ENCODE assay signal across 16 cellular contexts in the genomic region with DNA sequence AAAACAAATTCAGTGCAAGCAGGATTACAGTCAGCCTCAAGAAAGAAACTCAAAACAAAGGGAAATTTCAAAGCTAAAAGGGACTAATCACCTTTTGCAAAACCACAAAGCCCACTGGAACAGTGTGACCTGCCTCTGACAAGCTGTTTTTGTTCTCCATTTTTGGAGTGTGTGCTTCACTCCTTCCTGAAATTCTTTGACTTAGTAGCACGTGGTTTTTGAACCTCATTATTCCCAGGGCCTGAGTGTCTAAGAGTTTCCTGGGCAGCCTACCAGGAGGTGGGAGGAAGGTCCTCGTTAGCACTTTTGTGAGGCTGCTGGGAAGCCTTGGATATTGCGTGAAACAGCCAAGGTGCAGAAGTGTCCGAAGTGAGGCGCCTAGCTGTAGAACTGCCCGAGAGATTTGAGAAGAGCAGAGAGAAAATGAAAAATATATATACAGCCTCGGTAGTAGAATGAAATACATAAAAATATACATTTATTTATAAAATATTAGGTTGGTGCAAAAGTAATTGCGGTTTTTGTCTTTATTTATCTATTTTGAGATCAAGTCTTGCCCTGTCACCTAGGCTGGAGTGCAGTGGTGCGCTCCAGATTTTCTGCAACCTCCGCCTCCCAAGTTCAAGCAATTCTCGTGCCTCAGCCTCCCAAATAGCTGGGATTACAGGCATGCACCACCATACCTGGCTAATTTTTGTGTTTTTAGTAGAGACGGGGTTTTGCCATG.
DNase-seq lines count a peak whose midpoint lies in the region; ATAC-seq, FAIRE-seq and TF ChIP-seq lines count a peak whose summit lies in the region.
"Had no signal": no experiment of that assay in that cellular context is flagged by ENCODE, and none has a peak within 500 bp of the region (broad histone marks: within the 10 kb centered on the region; RNA-seq: fewer than 3 reads in every experiment).

No MANE protein-coding gene starts in this region.

- no peak for DNase-seq in IMR-90
- DNase-seq in astrocyte of the hippocampus (ENCODE audit: low read depth, low spot score): peak; percentile 80
- peak; percentile 31 for DNase-seq in kidney epithelial cell (ENCODE audit: low read depth)
- DNase-seq in superior temporal gyrus (ENCODE audit: extremely low spot score): peak; percentile 24
- no peak for DNase-seq in urothelium cell line (ENCODE audit: low spot score)
- DNase-seq in DMS114 treated with DMSO at 0.1 percent for 48 hours (lab: John Stamatoyannopoulos, UW; ENCODE audit: unreplicated experiment): no peak
- no peak for DNase-seq in transverse colon
- DNase-seq: aorta, DMS53, GOT3, NCI-H1417 treated with DMSO at 0.1 percent for 48 hours, NCI-H446, SW 1271 had no signal

- no peak for TF ChIP-seq EP300 in transverse colon (IDR thresholded peaks at IDR 0.05; ENCODE audit: low read depth)

- H2BK5ac ChIP-seq in IMR-90 (ENCODE audit: low read depth, low read length, poor library complexity, severe bottlenecking): no peak overlapping the region

- POLR2A ChIA-PET in IMR-90 (lab: Charles Lee; ENCODE audit: unreplicated experiment): no interaction called here

- TF ChIP-seq POLR2A in IMR-90 (IDR thresholded peaks at IDR 0.05; ENCODE audit: low read depth, low read length) (no peak), transverse colon (IDR thresholded peaks at IDR 0.05) (no peak)

- no peak overlapping the region for H2BK20ac ChIP-seq in IMR-90 (ENCODE audit: low read depth, low read length)

- H4K8ac ChIP-seq in IMR-90 (ENCODE audit: low read depth in 2 of 2, low read length in 2 of 2): no peak overlapping the region

- H3K4ac ChIP-seq in IMR-90 (ENCODE audit: low read depth, low read length): no peak overlapping the region

- ATAC-seq in IMR-90 (ENCODE audit: low read depth): no peak
- ATAC-seq: Panc1 had no signal

- BruUV-seq in IMR-90 (replicated peaks; lab: Mats Ljungman, UMichigan): no TSS peak

- no peak overlapping the region for H2AK5ac ChIP-seq in IMR-90 (ENCODE audit: low read depth, low read length)

- no peak overlapping the region for H3K4me3 ChIP-seq in IMR-90 (ENCODE audit: insufficient read depth, low read depth, low read length)
- H3K4me3 ChIP-seq in kidney epithelial cell (ENCODE audit: low read depth, low read length): no peak overlapping the region
- H3K4me3 ChIP-seq in transverse colon: no peak overlapping the region
- H3K4me3 ChIP-seq: lung, upper lobe of left lung had no signal

- H3K23ac ChIP-seq in IMR-90 (ENCODE audit: low read depth, low read length): no peak overlapping the region

- H3K9me3 ChIP-seq in IMR-90 (ENCODE audit: control insufficient read depth, insufficient read depth, low read length) (no peaks in the 10 kb centered on the region), transverse colon (no peaks in the 10 kb centered on the region)

- H3K36me3 ChIP-seq in IMR-90 (ENCODE audit: control insufficient read depth, insufficient read depth, low read length) (peaks cover 9% of the 10 kb centered on the region), kidney epithelial cell (ENCODE audit: control insufficient read depth, insufficient read depth, low read length) (no peaks in the 10 kb centered on the region), transverse colon (no peaks in the 10 kb centered on the region)

- peaks cover 4% of the 10 kb centered on the region; the same call in 1 of the 2 replicates for H3K9me1 ChIP-seq in IMR-90 (ENCODE audit: insufficient read depth, low read length)

- H3K56ac ChIP-seq in IMR-90 (ENCODE audit: extremely low read depth, insufficient read depth, low read length): no peak overlapping the region

- intact Hi-C loops in IMR-90 (cut with micrococcal nuclease) (loop anchor here (5.0 kb wide), 1 partner anchor 431 kb away; the partner anchor contains the start of gene FBXL7), transverse colon (cut with DNase I; ENCODE audit: low total_unique reads) (no loop called here)

- no peak overlapping the region for H3K18ac ChIP-seq in IMR-90 (ENCODE audit: low read depth, low read length)

- H2AK9ac ChIP-seq in IMR-90 (replicated peaks; ENCODE audit: low read depth, low read length, poor library complexity): no peak overlapping the region

- CTCF ChIA-PET in IMR-90 (lab: Yijun Ruan, JAX): no interaction called here

- H4K5ac ChIP-seq in IMR-90 (ENCODE audit: low read depth, low read length): no peak overlapping the region

- FAIRE-seq in urothelium cell line (lab: Jason Lieb, UNC): no peak

- no peak overlapping the region for H2BK120ac ChIP-seq in IMR-90 (ENCODE audit: low read depth, low read length)

- H3K4me2 ChIP-seq in IMR-90 (ENCODE audit: low read depth, low read length): no peak overlapping the region

- TF ChIP-seq CTCF in IMR-90 (conservative IDR thresholded peaks at IDR 0.05; ENCODE audit: low read depth, low read length): no peak
- no peak for TF ChIP-seq CTCF in kidney epithelial cell (IDR thresholded peaks at IDR 0.05; ENCODE audit: insufficient read depth, low read length, poor library complexity, severe bottlenecking)
- no peak for TF ChIP-seq CTCF in transverse colon (IDR thresholded peaks at IDR 0.05)

- dilution Hi-C loops in IMR-90 (cut with HindIII; ENCODE audit: low sequenced_read_pairs, unreplicated experiment): no loop called here

- 0 out of 2 replicates have a peak overlapping the region, but pooled peaks have one; percentile 12 for H3K14ac ChIP-seq in IMR-90 (replicated peaks; ENCODE audit: low read depth, low read length)

- no peak overlapping the region for H2AFZ ChIP-seq in IMR-90 (replicated peaks; ENCODE audit: low read length, poor library complexity)

- no peak overlapping the region for H3K9ac ChIP-seq in IMR-90 (ENCODE audit: low read depth, low read length)

- no peak overlapping the region for H3K27ac ChIP-seq in IMR-90 (ENCODE audit: insufficient read depth, low read length)
- H3K27ac ChIP-seq in transverse colon: no peak overlapping the region
- H3K27ac ChIP-seq: upper lobe of left lung had no signal

- no peak for TF ChIP-seq RAD21 in IMR-90 (IDR thresholded peaks at IDR 0.05; ENCODE audit: low read length)

- peaks cover 0 to 12% of the 10 kb centered on the region in 2 experiments; a peak in 1 of 4 replicates for H3K79me1 ChIP-seq in IMR-90 (ENCODE audit: low read depth in 1 of 2, low read length in 2 of 2)

- no peak overlapping the region for H2BK15ac ChIP-seq in IMR-90 (ENCODE audit: low read depth, low read length)

- no peak overlapping the region for H4K91ac ChIP-seq in IMR-90 (ENCODE audit: insufficient read depth, low read depth, low read length)

- in situ Hi-C loops in IMR-90 (cut with MboI; ENCODE audit: low sequenced_read_pairs) (no loop called here), transverse colon (cut with MboI; ENCODE audit: low pct_ligation_motif_present in 1 of 4, low pct_unique_long_range_greater_than_20kb in 1 of 4, low sequenced_read_pairs in 3 of 4) (no loop called here)

- no peaks in the 10 kb centered on the region for H3K27me3 ChIP-seq in IMR-90 (ENCODE audit: control insufficient read depth, insufficient read depth, low read length)
- H3K27me3 ChIP-seq in kidney epithelial cell (ENCODE audit: control insufficient read depth, insufficient read depth, low read length): no peaks in the 10 kb centered on the region
- H3K27me3 ChIP-seq in transverse colon: no peaks in the 10 kb centered on the region
- H3K27me3 ChIP-seq: upper lobe of left lung had no signal

- H3K4me1 ChIP-seq in IMR-90 (ENCODE audit: control insufficient read depth, insufficient read depth, low read length) (peaks cover 17% of the 10 kb centered on the region), transverse colon (no peaks in the 10 kb centered on the region)

- 67% methylated on average over 2 of the region's 12 CpGs; no CpG with 5 or more reads in 1 of the 2 experiments for WGBS in IMR-90 (ENCODE audit: extremely low coverage in 2 of 2, insufficient read length in 1 of 2), 2 experiments
- WGBS in transverse colon (ENCODE audit: low coverage in 1 of 2), 2 donors: 72 to 75% methylated on average over 12 of the region's 12 CpGs

- H4K20me1 ChIP-seq in IMR-90 (ENCODE audit: insufficient read depth, low read length): no peaks in the 10 kb centered on the region

TF ChIP-seq in IMR-90, 13 proteins besides CTCF, POLR2A, EP300 and RAD21:
- TF ChIP-seq NFE2L2 (IDR thresholded peaks at IDR 0.05; ENCODE audit: low read depth, low read length) (no peak), RCOR1 (IDR thresholded peaks at IDR 0.05; ENCODE audit: insufficient replicate concordance, low read length) (no peak), USF2 (IDR thresholded peaks at IDR 0.05; ENCODE audit: low read depth, low read length) (no peak), MXI1 (IDR thresholded peaks at IDR 0.05; ENCODE audit: borderline replicate concordance, low read depth, low read length) (no peak), MAFK (IDR thresholded peaks at IDR 0.05; ENCODE audit: low read depth, low read length) (no peak), BHLHE40 (IDR thresholded peaks at IDR 0.05; ENCODE audit: low read depth, low read length) (no peak), SMC3 (IDR thresholded peaks at IDR 0.05; ENCODE audit: low read depth, low read length) (no peak), MAZ (IDR thresholded peaks at IDR 0.05; ENCODE audit: borderline replicate concordance, low read depth, low read length) (no peak)
TF ChIP-seq in IMR-90: peak in this region for 0.

Comparison
In these comparisons a context has a peak if more than half of its experiments do, and no peak if none do; other contexts are left out.
1. DNase-seq: peak in astrocyte of the hippocampus (single experiment), kidney epithelial cell (single experiment) and superior temporal gyrus (single experiment); none in IMR-90 (single experiment), urothelium cell line (single experiment), DMS114 treated with DMSO at 0.1 percent for 48 hours (single experiment) and transverse colon (single experiment).